Comparison of ENCODE assay signal across 8 cellular contexts in genomic region chr14:54691525-54692260, GRCh38.
A peak's percentile ranks its signal among the peaks of the same experiment; 100 is the strongest.
DNase-seq lines count a peak whose midpoint lies in the region; ATAC-seq, FAIRE-seq and TF ChIP-seq lines count a peak whose summit lies in the region.

No MANE protein-coding gene starts in this region.

- H3K9me3 Mint-ChIP-seq in activated CD4-positive, alpha-beta T cell treated with anti-CD3 and anti-CD28 coated beads, Interleukin-2, amount 10 ng/mL, durations not matched to agents 24 days and 14 days = no peaks in the 10 kb centered on the region
- no peaks in the 10 kb centered on the region for H3K9me3 Mint-ChIP-seq in memory B cell

- peak; percentile 72 for FAIRE-seq in H1 (lab: Jason Lieb, UNC)

- no peak overlapping the region for H3K4me2 ChIP-seq in H1 (ENCODE audit: insufficient read depth in 1 of 2, low read depth in 2 of 2, low read length in 2 of 2)

- H3K23ac ChIP-seq in H1 (ENCODE audit: insufficient read length) = no peak overlapping the region

- H2AK5ac ChIP-seq in H1 (ENCODE audit: low read depth, low read length) = no peak overlapping the region

- no peaks in the 10 kb centered on the region for H3K36me3 ChIP-seq in H1 (ENCODE audit: control insufficient read depth in 2 of 4, insufficient read depth in 4 of 4, low read length in 3 of 4)

- no peak for TF ChIP-seq POLR2A in H1 (IDR thresholded peaks at IDR 0.05; ENCODE audit: control extremely low read depth in 1 of 2, low read depth in 2 of 2, low read length in 2 of 2)

- no peak overlapping the region for H3K4me3 Mint-ChIP-seq in activated CD4-positive, alpha-beta T cell treated with anti-CD3 and anti-CD28 coated beads, Interleukin-2, amount 10 ng/mL, durations not matched to agents 24 days and 14 days
- H3K4me3 Mint-ChIP-seq in memory B cell = no peak overlapping the region

- DNase-seq in AML-193 (lab: John Stamatoyannopoulos, UW) (peak; percentile 14 to 20), GM19240 (ENCODE audit: insufficient read length, low spot score) (peak; percentile 11), NCI-H2029 treated with DMSO at 0.1 percent for 48 hours (lab: John Stamatoyannopoulos, UW) (peak; percentile 23), H1 (ENCODE audit: low read depth in 1 of 2, low spot score in 2 of 2) (peak; percentile 53 to 86), memory B cell (ENCODE audit: low spot score in 2 of 2) (peak; percentile 14)
- peak; percentile 82 for DNase-seq in activated CD4-positive, alpha-beta T cell treated with anti-CD3 and anti-CD28 coated beads, Interleukin-2, amount 10 ng/mL, durations not matched to agents 24 days and 14 days
- DNase-seq in stimulated activated CD8-positive, alpha-beta memory T cell treated with anti-CD3 and anti-CD28 coated beads, Interleukin-2, amount 100 ng/mL, for 48 hours (ENCODE audit: low read depth in 2 of 2) = peak; percentile 28 to 38

- H3K56ac ChIP-seq in H1 (replicated peaks; ENCODE audit: insufficient read length, low read depth, low read length) = no peak overlapping the region

- no peak overlapping the region for H4K5ac ChIP-seq in H1 (ENCODE audit: insufficient read length, low read depth, low read length)

- no peak overlapping the region for H3K18ac ChIP-seq in H1 (ENCODE audit: extremely low read depth, low read length)

- no peak for TF ChIP-seq EP300 in H1 (IDR thresholded peaks at IDR 0.05; ENCODE audit: borderline replicate concordance in 1 of 2, low read depth in 2 of 2, low read length in 2 of 2)

- no peaks in the 10 kb centered on the region for H3K23me2 ChIP-seq in H1 (ENCODE audit: low read depth, low read length)

- H4K8ac ChIP-seq in H1 (ENCODE audit: extremely low read depth, insufficient read depth, low read length) = no peak overlapping the region

- H2BK120ac ChIP-seq in H1 (replicated peaks; ENCODE audit: low read depth, low read length) = no peak overlapping the region

- H3K36me3 Mint-ChIP-seq in activated CD4-positive, alpha-beta T cell treated with anti-CD3 and anti-CD28 coated beads, Interleukin-2, amount 10 ng/mL, durations not matched to agents 24 days and 14 days (ENCODE audit: low read depth) = no peaks in the 10 kb centered on the region
- H3K36me3 Mint-ChIP-seq in memory B cell = peaks cover 7% of the 10 kb centered on the region

- H4K91ac ChIP-seq in H1 (replicated peaks; ENCODE audit: insufficient read length, low read length) = no peak overlapping the region

- peak; percentile 92 to 98 (median 96) for TF ChIP-seq CTCF in H1 (IDR thresholded peaks at IDR 0.05; ENCODE audit: control extremely low read depth in 1 of 3, insufficient read depth in 1 of 3, low read depth in 1 of 3, low read length in 3 of 3)

- POLR2A ChIA-PET in H1 (lab: Charles Lee; ENCODE audit: partially characterized antibody) = interaction anchor here (0.7 to 2.1 kb wide), 5 partner anchors 11 to 211 kb away, joined by 3 to 17 read pairs (median 3); partner anchors contain the start of genes GCH1 and SAMD4A

- H3K4me1 ChIP-seq in H1 (replicated peaks in 1 of 4; ENCODE audit: control insufficient read depth in 3 of 4, insufficient read depth in 4 of 4, low read length in 3 of 4) = peaks cover 0 to 6% (median 0%) of the 10 kb centered on the region in 4 experiments; a peak in 3 of 7 replicates

- TF ChIP-seq RAD21 in H1 (IDR thresholded peaks at IDR 0.05 in 1 of 2, conservative IDR thresholded peaks at IDR 0.05 in 1 of 2; ENCODE audit: low read depth in 2 of 2, low read length in 2 of 2) = peak; percentile 95

- no peak overlapping the region for H3K4ac ChIP-seq in H1 (replicated peaks; ENCODE audit: insufficient read length, low read depth, low read length)

- H3K4me3 ChIP-seq in H1 (ENCODE audit: extremely low read depth in 1 of 4, insufficient read depth in 2 of 4, low read depth in 3 of 4, low read length in 4 of 4) = no peak overlapping the region

- intact Hi-C loops in activated CD4-positive, alpha-beta T cell treated with anti-CD3 and anti-CD28 coated beads, Interleukin-2, amount 10 ng/mL, durations not matched to agents 24 days and 14 days (cut with micrococcal nuclease) = loop anchor here (1.0 to 5.0 kb wide), 2 partner anchors 64 to 127 kb away; no protein-coding TSS in a partner anchor

- peaks cover 33% of the 10 kb centered on the region for H3K27me3 Mint-ChIP-seq in activated CD4-positive, alpha-beta T cell treated with anti-CD3 and anti-CD28 coated beads, Interleukin-2, amount 10 ng/mL, durations not matched to agents 24 days and 14 days
- H3K27me3 Mint-ChIP-seq in memory B cell = no peaks in the 10 kb centered on the region

- ATAC-seq in memory B cell (ENCODE audit: low read depth) = no peak
- no peak for ATAC-seq in HG03139 (IDR thresholded peaks at IDR 0.05; ENCODE audit: unreplicated experiment)

- no peaks in the 10 kb centered on the region for H4K20me1 ChIP-seq in H1 (replicated peaks in 1 of 2; ENCODE audit: control insufficient read depth in 1 of 2, insufficient read depth in 2 of 2, low read length in 2 of 2)

- H3K79me2 ChIP-seq in H1 (ENCODE audit: control insufficient read depth in 1 of 2, insufficient read depth in 2 of 2, low read length in 2 of 2) = no peaks in the 10 kb centered on the region

- no peak overlapping the region for H2BK5ac ChIP-seq in H1 (ENCODE audit: low read depth, low read length)

- no peaks in the 10 kb centered on the region; the same call in 1 of the 2 replicates for H3K79me1 ChIP-seq in H1 (ENCODE audit: low read depth, low read length)

- H3K27ac Mint-ChIP-seq in activated CD4-positive, alpha-beta T cell treated with anti-CD3 and anti-CD28 coated beads, Interleukin-2, amount 10 ng/mL, durations not matched to agents 24 days and 14 days = no peak overlapping the region
- no peak overlapping the region for H3K27ac Mint-ChIP-seq in memory B cell

- no peak overlapping the region for H3K27ac ChIP-seq in H1 (ENCODE audit: low read depth, low read length)

- H2BK20ac ChIP-seq in H1 (ENCODE audit: low read length) = peak overlapping the region; percentile 21; the same call in 1 of the 2 replicates

- no peak overlapping the region for H2AFZ ChIP-seq in H1 (ENCODE audit: low read length)

- CTCF ChIA-PET in H1 (lab: Charles Lee; ENCODE audit: partially characterized antibody) = interaction anchor here (0.5 to 7.4 kb wide), 38 partner anchors 8 to 162 kb away, joined by 3 to 108 read pairs (median 6); partner anchors contain the start of gene SAMD4A

- H3K9ac ChIP-seq in H1 (replicated peaks in 1 of 4; ENCODE audit: extremely low read depth in 1 of 4, low read depth in 3 of 4, low read length in 3 of 4) = no peak overlapping the region

- peaks cover 23% of the 10 kb centered on the region for H3K4me1 Mint-ChIP-seq in activated CD4-positive, alpha-beta T cell treated with anti-CD3 and anti-CD28 coated beads, Interleukin-2, amount 10 ng/mL, durations not matched to agents 24 days and 14 days
- H3K4me1 Mint-ChIP-seq in memory B cell = peaks cover 25% of the 10 kb centered on the region

- H3K9me3 ChIP-seq in H1 (ENCODE audit: insufficient read depth in 2 of 2, low read depth in 1 of 2, low read length in 1 of 2) = no peaks in the 10 kb centered on the region

- no peaks in the 10 kb centered on the region for H3K27me3 ChIP-seq in H1 (replicated peaks in 1 of 4; ENCODE audit: control insufficient read depth in 3 of 4, extremely low read depth in 1 of 4, insufficient read depth in 3 of 4, low read length in 3 of 4)

- no peak overlapping the region for H2BK12ac ChIP-seq in H1 (ENCODE audit: low read depth, low read length)

- no peak overlapping the region for H2BK15ac ChIP-seq in H1 (ENCODE audit: low read length)

- H3K14ac ChIP-seq in H1 (ENCODE audit: insufficient read length) = no peak overlapping the region

- WGBS in H1 (ENCODE audit: extremely low coverage in 1 of 2, insufficient coverage in 1 of 2, insufficient read length in 1 of 2, insufficient replicate concordance in 2 of 2, low coverage in 1 of 2, low lambda C conversion rate in 2 of 2, missing lambda C conversion rate in 1 of 2), 2 experiments = 42% methylated on average over 5 of the region's 5 CpGs; no CpG with 5 or more reads in 1 of the 2 experiments

TF ChIP-seq in H1, 55 proteins besides CTCF, POLR2A, EP300 and RAD21:
- TF ChIP-seq RBBP5 (IDR thresholded peaks at IDR 0.05; ENCODE audit: borderline replicate concordance, low read depth, low read length) (no peak), MAFK (IDR thresholded peaks at IDR 0.05; ENCODE audit: low read depth, low read length) (peak; percentile 72; the same call in 1 of the 2 replicates)

Comparison
In these comparisons a context has a peak if more than half of its experiments do, and no peak if none do; other contexts are left out.
1. DNase-seq: peak in every context shown above with its lines; median percentile 82 in activated CD4-positive, alpha-beta T cell treated with anti-CD3 and anti-CD28 coated beads, Interleukin-2, amount 10 ng/mL, durations not matched to agents 24 days and 14 days; 70 in H1; 33 in stimulated activated CD8-positive, alpha-beta memory T cell treated with anti-CD3 and anti-CD28 coated beads, Interleukin-2, amount 100 ng/mL, for 48 hours; 23 in NCI-H2029 treated with DMSO at 0.1 percent for 48 hours; 17 in AML-193; 14 in memory B cell; 11 in GM19240.